Comparison of ENCODE assay signal across 17 cellular contexts in the genomic region with DNA sequence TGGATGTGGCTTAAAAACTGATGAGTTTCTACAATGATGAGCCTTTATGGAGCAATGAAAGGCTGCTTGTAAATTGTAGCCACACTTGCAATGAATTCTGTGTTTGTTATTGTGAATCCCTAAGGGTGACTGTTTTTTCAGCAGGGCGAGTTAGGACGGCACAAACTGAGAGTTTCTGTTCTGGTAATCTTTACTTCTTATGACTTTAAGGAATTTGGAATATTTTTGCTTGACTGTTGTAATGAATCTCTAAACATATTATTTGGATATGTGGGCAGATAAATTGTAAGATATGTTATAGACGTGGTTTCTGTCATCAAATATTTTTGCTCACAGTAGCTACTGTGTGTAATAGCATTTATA. TPM values are rescaled to one million over a fixed set of nuclear protein-coding genes. Genes with fewer than 3 reads are reported as not detected.
DNase-seq lines count a peak whose midpoint lies in the region; ATAC-seq and TF ChIP-seq lines count a peak whose summit lies in the region.
"Had no signal": no experiment of that assay in that cellular context is flagged by ENCODE, and none has a peak within 500 bp of the region (broad histone marks: within the 10 kb centered on the region; RNA-seq: fewer than 3 reads in every experiment).

No MANE protein-coding gene starts in this region.

- 27% methylated on average over 3 of the region's 3 CpGs for WGBS in smooth muscle cell (ENCODE audit: low lambda C conversion rate)
- WGBS in tibial nerve, 2 donors, result 24 to 30% methylated on average over 3 of the region's 3 CpGs

- DNase-seq in LHCN-M2 (ENCODE audit: low read depth) (peak; percentile 74), brain microvascular endothelial cell (no peak), hepatic stellate cell (ENCODE audit: low spot score) (peak; percentile 49), smooth muscle cell (lab: John Stamatoyannopoulos, UW; ENCODE audit: unreplicated experiment) (no peak), tibial nerve (ENCODE audit: low spot score in 2 of 2) (no peak), left lobe of liver (ENCODE audit: low spot score) (no peak), NCI-H2196 treated with DMSO at 0.1 percent for 48 hours (lab: John Stamatoyannopoulos, UW; ENCODE audit: unreplicated experiment) (no peak)
- DNase-seq: activated naive CD8-positive, alpha-beta T cell treated with anti-CD3 and anti-CD28 coated beads, Interleukin-2, amount 10 ng/mL, durations not matched to agents 7 days and 5 days; CD4-positive, alpha-beta T cell; GF-D8; H7; naive thymus-derived CD8-positive, alpha-beta T cell; NK-92 treated with Interleukin-12 subunit alpha and Interleukin-12 subunit beta, amount 100 ng/mL, for 24 hours; stimulated activated naive CD4-positive, alpha-beta T cell had no signal

- no peak for TF ChIP-seq POLR2A in tibial nerve (IDR thresholded peaks at IDR 0.05)

- TF ChIP-seq CTCF in brain microvascular endothelial cell (IDR thresholded peaks at IDR 0.05; ENCODE audit: low read depth, low read length, missing control alignments), result no peak
- TF ChIP-seq CTCF in smooth muscle cell (IDR thresholded peaks at IDR 0.05; ENCODE audit: borderline replicate concordance, insufficient read depth, poor library complexity, severe bottlenecking), result no peak
- no peak for TF ChIP-seq CTCF in tibial nerve (IDR thresholded peaks at IDR 0.05)

- H3K36me3 ChIP-seq in brain microvascular endothelial cell (replicated peaks) (no peaks in the 10 kb centered on the region), smooth muscle cell (ENCODE audit: low read depth) (no peaks in the 10 kb centered on the region), tibial nerve (no peaks in the 10 kb centered on the region)
- H3K36me3 ChIP-seq: right atrium auricular region had no signal

- in situ Hi-C loops in brain microvascular endothelial cell (cut with HindIII; ENCODE audit: low pct_ligation_motif_present, low sequenced_read_pairs), result no loop called here

- peaks cover 100% of the 10 kb centered on the region for H4K20me1 ChIP-seq in smooth muscle cell (ENCODE audit: low read depth)

- H3K4me3 ChIP-seq in brain microvascular endothelial cell (ENCODE audit: low read depth, low read length), result no peak overlapping the region
- no peak overlapping the region for H3K4me3 ChIP-seq in smooth muscle cell
- H3K4me3 ChIP-seq in tibial nerve, result no peak overlapping the region
- H3K4me3 ChIP-seq: right atrium auricular region, SJCRH30 had no signal

- peaks cover 90% of the 10 kb centered on the region for H3K79me2 ChIP-seq in smooth muscle cell (ENCODE audit: low read depth)

- no peaks in the 10 kb centered on the region for H3K27me3 ChIP-seq in brain microvascular endothelial cell (replicated peaks)
- H3K27me3 ChIP-seq in smooth muscle cell (ENCODE audit: low read depth), result no peaks in the 10 kb centered on the region
- H3K27me3 ChIP-seq in tibial nerve, result no peaks in the 10 kb centered on the region
- H3K27me3 ChIP-seq: right atrium auricular region, SJCRH30 had no signal

- peak overlapping the region; percentile 70 for H3K4me2 ChIP-seq in smooth muscle cell

- peaks cover 30% of the 10 kb centered on the region for H3F3A ChIP-seq in smooth muscle cell (ENCODE audit: low read depth)

- H2AFZ ChIP-seq in smooth muscle cell (ENCODE audit: low read depth), result no peak overlapping the region

- no peak for ATAC-seq in left lobe of liver
- ATAC-seq: naive thymus-derived CD8-positive, alpha-beta T cell had no signal

- no peak for TF ChIP-seq EP300 in tibial nerve (IDR thresholded peaks at IDR 0.05)

- H3K4me1 ChIP-seq in smooth muscle cell (ENCODE audit: low read depth), result peaks cover 19% of the 10 kb centered on the region
- H3K4me1 ChIP-seq in tibial nerve, result peaks cover 0 to 74% (median 25%) of the 10 kb centered on the region in 4 donors

- no peaks in the 10 kb centered on the region for H3K9me3 ChIP-seq in smooth muscle cell (replicated peaks; ENCODE audit: low read depth)
- H3K9me3 ChIP-seq in tibial nerve, result no peaks in the 10 kb centered on the region
- H3K9me3 ChIP-seq: right atrium auricular region, SJCRH30 had no signal

- peak overlapping the region; percentile 77 for H3K27ac ChIP-seq in brain microvascular endothelial cell
- peak overlapping the region; percentile 87 for H3K27ac ChIP-seq in smooth muscle cell (ENCODE audit: low read depth)
- peak overlapping the region in 1 of 4 donors; percentile 4 for H3K27ac ChIP-seq in tibial nerve
- H3K27ac ChIP-seq: HL-60, right atrium auricular region, SJCRH30 had no signal

- H3K9ac ChIP-seq in smooth muscle cell (ENCODE audit: low read depth), result peak overlapping the region; percentile 54

RNA-seq across cellular contexts. Expression of a gene that starts 22.2 kb away (rescaled TPM):
- total RNA-seq in LHCN-M2 (2014; rRNA removed) (104 and 133 TPM in 2 replicates), smooth muscle cell (96.9 and 183 TPM in 2 replicates), tibial nerve (10 to 100 TPM; 67.1 to 80.2 (median 76.5) TPM), left lobe of liver (21.5 TPM)
- polyA plus RNA-seq in LHCN-M2 (2012), result 28.0 TPM
- polyA plus RNA-seq in smooth muscle cell, result 135 and 137 TPM in 2 replicates

Comparison
In these comparisons a context has a peak if more than half of its experiments do, and no peak if none do; other contexts are left out.
1. DNase-seq: peak in LHCN-M2 (single experiment) and hepatic stellate cell (single experiment); none in brain microvascular endothelial cell (single experiment), smooth muscle cell (single experiment), tibial nerve (0 of 2), left lobe of liver (single experiment) and NCI-H2196 treated with DMSO at 0.1 percent for 48 hours (single experiment).